Comparison of ENCODE assay signal across 21 cellular contexts in the genomic region with DNA sequence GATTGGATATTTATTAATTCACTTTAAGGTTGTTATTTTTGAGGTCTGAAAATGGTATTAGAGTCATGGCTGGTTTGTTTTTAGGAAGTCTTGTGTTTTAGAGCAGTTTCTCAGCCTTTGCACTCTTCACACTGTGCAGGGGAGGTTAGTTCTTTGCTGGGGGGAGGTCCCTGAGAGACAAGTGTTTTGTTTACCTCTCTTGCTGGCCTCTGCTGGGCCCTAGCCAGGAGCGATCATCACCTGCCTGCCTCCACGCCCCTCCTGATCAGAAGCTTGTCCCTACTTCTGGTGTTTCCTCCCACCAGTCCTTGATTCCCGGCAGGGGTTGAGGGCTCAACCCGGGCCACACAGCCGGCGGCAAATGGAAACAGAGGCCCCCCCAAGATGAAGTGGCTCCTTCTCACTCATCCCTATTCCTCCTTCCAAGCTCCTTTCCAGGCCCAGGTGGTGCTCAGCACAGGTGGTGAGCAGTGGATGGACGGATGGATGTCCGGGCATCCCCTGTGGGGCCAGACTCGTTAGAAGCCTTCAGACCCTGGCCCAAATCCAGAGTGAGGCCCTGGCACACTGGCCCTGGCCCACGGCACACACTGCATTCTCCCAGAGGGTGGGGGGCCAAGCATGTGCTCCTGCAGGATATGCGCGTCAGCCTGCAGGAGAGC. TPM values are rescaled to one million over a fixed set of nuclear protein-coding genes. Genes with fewer than 3 reads are reported as not detected.
DNase-seq lines count a peak whose midpoint lies in the region; ATAC-seq lines count a peak whose summit lies in the region.
"Had no signal": no experiment of that assay in that cellular context is flagged by ENCODE, and none has a peak within 500 bp of the region (broad histone marks: within the 10 kb centered on the region; RNA-seq: fewer than 3 reads in every experiment).

No MANE protein-coding gene starts in this region.

- no peak overlapping the region for H3K4me3 ChIP-seq in BLaER1
- H3K4me3 ChIP-seq: ascending aorta, esophagus muscularis mucosa, ovary had no signal

- H3K27ac ChIP-seq in BLaER1 = no peak overlapping the region
- H3K27ac ChIP-seq: ascending aorta, esophagus muscularis mucosa, ovary had no signal

- H3K9ac ChIP-seq in BLaER1 = no peak overlapping the region

- H3K4me3 Mint-ChIP-seq in activated CD4-positive, alpha-beta T cell treated with anti-CD3 and anti-CD28 coated beads, Interleukin-2, amount 10 ng/mL, durations not matched to agents 7 days and 5 days = no peak overlapping the region
- H3K4me3 Mint-ChIP-seq: activated T-cell treated with anti-CD3 and anti-CD28 coated beads, Interleukin-2, amount 50 U/mL, for 72 hours; CD8-positive, alpha-beta memory T cell; central memory CD8-positive, alpha-beta T cell; memory B cell; naive thymus-derived CD4-positive, alpha-beta T cell had no signal

- H3K27me3 ChIP-seq in BLaER1 = no peaks in the 10 kb centered on the region
- H3K27me3 ChIP-seq: ascending aorta, ovary had no signal

- H3K36me3 Mint-ChIP-seq in activated CD4-positive, alpha-beta T cell treated with anti-CD3 and anti-CD28 coated beads, Interleukin-2, amount 10 ng/mL, durations not matched to agents 7 days and 5 days (ENCODE audit: low read depth) = no peaks in the 10 kb centered on the region
- H3K36me3 Mint-ChIP-seq: memory B cell had no signal

- H3K4me1 Mint-ChIP-seq in activated CD4-positive, alpha-beta T cell treated with anti-CD3 and anti-CD28 coated beads, Interleukin-2, amount 10 ng/mL, durations not matched to agents 7 days and 5 days = no peaks in the 10 kb centered on the region
- H3K4me1 Mint-ChIP-seq: CD8-positive, alpha-beta memory T cell; central memory CD8-positive, alpha-beta T cell; memory B cell; naive thymus-derived CD4-positive, alpha-beta T cell had no signal

- peaks cover 47% of the 10 kb centered on the region for H3K4me1 ChIP-seq in BLaER1
- H3K4me1 ChIP-seq: ascending aorta, esophagus muscularis mucosa had no signal

- peaks cover 19% of the 10 kb centered on the region for H3K27me3 Mint-ChIP-seq in activated CD4-positive, alpha-beta T cell treated with anti-CD3 and anti-CD28 coated beads, Interleukin-2, amount 10 ng/mL, durations not matched to agents 7 days and 5 days

- DNase-seq in DMS153 treated with DMSO at 0.1 percent for 48 hours (lab: John Stamatoyannopoulos, UW; ENCODE audit: unreplicated experiment) = peak; percentile 62
- peak; percentile 46 for DNase-seq in NCI-H187 treated with DMSO at 0.1 percent for 48 hours (lab: John Stamatoyannopoulos, UW)
- DNase-seq in RPMI8226 = peak; percentile 26
- no peak for DNase-seq in activated CD4-positive, alpha-beta T cell treated with anti-CD3 and anti-CD28 coated beads, Interleukin-2, amount 10 ng/mL, durations not matched to agents 7 days and 5 days
- DNase-seq in GM19240 (ENCODE audit: insufficient read length, low spot score) = no peak
- DNase-seq: activated naive CD4-positive, alpha-beta T cell treated with anti-CD3 and anti-CD28 coated beads, Interleukin-2, amount 50 U/mL, for 16 hours; activated T-cell treated with anti-CD3 and anti-CD28 coated beads, Interleukin-2, amount 50 U/mL, for 72 hours; CD8-positive, alpha-beta memory T cell; GOT3; Karpas-422; kidney glomerular epithelial cell; naive thymus-derived CD4-positive, alpha-beta T cell; ovary; T-helper 1 cell had no signal

- 0 out of 2 replicates have a peak, but pooled peaks cover 6% of the 10 kb centered on the region for H4K20me1 ChIP-seq in BLaER1

- no peaks in the 10 kb centered on the region for H3K9me3 Mint-ChIP-seq in activated CD4-positive, alpha-beta T cell treated with anti-CD3 and anti-CD28 coated beads, Interleukin-2, amount 10 ng/mL, durations not matched to agents 7 days and 5 days
- H3K9me3 Mint-ChIP-seq: activated T-cell treated with anti-CD3 and anti-CD28 coated beads, Interleukin-2, amount 50 U/mL, for 72 hours; CD8-positive, alpha-beta memory T cell; central memory CD8-positive, alpha-beta T cell had no signal

- H3K27ac Mint-ChIP-seq in activated CD4-positive, alpha-beta T cell treated with anti-CD3 and anti-CD28 coated beads, Interleukin-2, amount 10 ng/mL, durations not matched to agents 7 days and 5 days = no peak overlapping the region
- H3K27ac Mint-ChIP-seq: activated T-cell treated with anti-CD3 and anti-CD28 coated beads, Interleukin-2, amount 50 U/mL, for 72 hours; CD8-positive, alpha-beta memory T cell; memory B cell; naive thymus-derived CD4-positive, alpha-beta T cell had no signal

- POLR2A ChIA-PET in activated CD4-positive, alpha-beta T cell treated with anti-CD3 and anti-CD28 coated beads, Interleukin-2, amount 10 ng/mL, durations not matched to agents 7 days and 5 days (lab: Charles Lee) = no interaction called here

- CTCF ChIA-PET in activated CD4-positive, alpha-beta T cell treated with anti-CD3 and anti-CD28 coated beads, Interleukin-2, amount 10 ng/mL, durations not matched to agents 7 days and 5 days (lab: Charles Lee) = interaction anchor here (1.0 to 1.2 kb wide), 3 partner anchors 10 to 21 kb away, joined by 3 read pairs; no protein-coding TSS in a partner anchor

- H3K9me3 ChIP-seq in BLaER1 = no peaks in the 10 kb centered on the region
- H3K9me3 ChIP-seq: ascending aorta had no signal

- H3K4me2 ChIP-seq in BLaER1 = peak overlapping the region; percentile 48

- no peaks in the 10 kb centered on the region for H3K36me3 ChIP-seq in BLaER1
- H3K36me3 ChIP-seq: ascending aorta, esophagus muscularis mucosa, ovary had no signal

- ATAC-seq in GM18520 (IDR thresholded peaks at IDR 0.05; ENCODE audit: unreplicated experiment) = no peak
- ATAC-seq: activated T-cell treated with anti-CD3 and anti-CD28 coated beads, Interleukin-2, amount 50 U/mL, for 72 hours; naive thymus-derived CD4-positive, alpha-beta T cell; right cardiac atrium had no signal

RNA-seq across cellular contexts. Expression of a gene that starts 51.3 kb away (rescaled TPM):
- total RNA-seq in activated CD4-positive, alpha-beta T cell treated with anti-CD3 and anti-CD28 coated beads, Interleukin-2, amount 10 ng/mL, durations not matched to agents 7 days and 5 days = not detected
- total RNA-seq: ascending aorta; CD8-positive, alpha-beta memory T cell; esophagus muscularis mucosa; naive thymus-derived CD4-positive, alpha-beta T cell; right cardiac atrium had no signal

Comparison
In these comparisons a context has a peak if more than half of its experiments do, and no peak if none do; other contexts are left out.
1. DNase-seq: peak in DMS153 treated with DMSO at 0.1 percent for 48 hours (single experiment), NCI-H187 treated with DMSO at 0.1 percent for 48 hours (single experiment) and RPMI8226 (single experiment); none in activated CD4-positive, alpha-beta T cell treated with anti-CD3 and anti-CD28 coated beads, Interleukin-2, amount 10 ng/mL, durations not matched to agents 7 days and 5 days (single experiment) and GM19240 (single experiment).